ENCODE assay signal across 20 cellular contexts in genomic region chr22:47402876-47403525, GRCh38.
"Had no signal": no experiment of that assay in that cellular context is flagged by ENCODE, and none has a peak within 500 bp of the region (broad histone marks: within the 10 kb centered on the region; RNA-seq: fewer than 3 reads in every experiment).

No MANE protein-coding gene starts in this region.

- H3K27ac ChIP-seq: colonic mucosa, foreskin keratinocyte, ovary, right atrium auricular region, sigmoid colon, skin epidermis, stomach had no signal

- H3K4me3 ChIP-seq: colonic mucosa, mucosa of descending colon, ovary, right atrium auricular region, sigmoid colon, skin epidermis, stomach had no signal

- H3K4me1 ChIP-seq: colonic mucosa, foreskin keratinocyte, right atrium auricular region, sigmoid colon, stomach had no signal

- DNase-seq: colonic mucosa; effector CD4-positive, alpha-beta T cell; endodermal cell; erythroblast; foreskin keratinocyte; kidney glomerular epithelial cell; mammary epithelial cell; mucosa of descending colon; naive thymus-derived CD8-positive, alpha-beta T cell; sigmoid colon; stimulated activated CD4-positive, alpha-beta T cell treated with anti-CD3 and anti-CD28 coated beads, Interleukin-12 subunit alpha, Interleukin-12 subunit beta, amount 100 ng/mL, for 4 hours; stimulated activated naive CD4-positive, alpha-beta T cell; stomach; substantia nigra; trophoblast cell had no signal

- FAIRE-seq: endothelial cell of umbilical vein, urothelium cell line had no signal

- H3K9me3 ChIP-seq: colonic mucosa, mucosa of descending colon, ovary, right atrium auricular region, sigmoid colon, stomach had no signal

- H3K36me3 ChIP-seq: colonic mucosa, ovary, right atrium auricular region, sigmoid colon, stomach had no signal

- H3K27me3 ChIP-seq: colonic mucosa, foreskin keratinocyte, ovary, right atrium auricular region, sigmoid colon had no signal
